ENCODE assay signal across 17 cellular contexts in genomic region chr2:199966405-199966804, GRCh38. TPM values are rescaled to one million over a fixed set of nuclear protein-coding genes. Genes with fewer than 3 reads are reported as not detected.
DNase-seq lines count a peak whose midpoint lies in the region; ATAC-seq, FAIRE-seq and TF ChIP-seq lines count a peak whose summit lies in the region.
"Had no signal": no experiment of that assay in that cellular context is flagged by ENCODE, and none has a peak within 500 bp of the region (broad histone marks: within the 10 kb centered on the region; RNA-seq: fewer than 3 reads in every experiment).

No MANE protein-coding gene starts in this region.

- TF ChIP-seq CTCF in bronchial epithelial cell (IDR thresholded peaks at IDR 0.05; ENCODE audit: insufficient read depth, low read length, severe bottlenecking), result no peak

- no peak overlapping the region for H3K4me3 ChIP-seq in bronchial epithelial cell (ENCODE audit: low read depth, low read length)
- H3K4me3 ChIP-seq: GM23338 had no signal

- peaks cover 5% of the 10 kb centered on the region for H3K36me3 ChIP-seq in bronchial epithelial cell (ENCODE audit: control insufficient read depth, insufficient read depth, low read length)

- DNase-seq in COLO829 (ENCODE audit: low spot score) (peak; percentile 8), H54 (ENCODE audit: insufficient read length, low spot score) (no peak), bronchial epithelial cell (ENCODE audit: low read depth) (no peak), posterior vena cava (ENCODE audit: low spot score) (no peak)
- no peak for DNase-seq in stimulated activated CD8-positive, alpha-beta memory T cell treated with anti-CD3 and anti-CD28 coated beads, Interleukin-4, amount 100 ng/mL, for 48 hours
- DNase-seq: C1 segment of cervical spinal cord; Caco-2; CD4-positive, alpha-beta memory T cell; DMS153; DND-41; H7; HCEC 1CT had no signal

- intact Hi-C loops in posterior vena cava (cut with DNase I), result no loop called here

- TF ChIP-seq POLR2A in H54 (IDR thresholded peaks at IDR 0.05; ENCODE audit: low read depth, low read length), result no peak

- ATAC-seq in GM21526 (IDR thresholded peaks at IDR 0.05; ENCODE audit: low FRiP score, unreplicated experiment), result no peak
- ATAC-seq: GM23338 had no signal

- peak; percentile 11 for FAIRE-seq in H54 (lab: Jason Lieb, UNC)
- FAIRE-seq in bronchial epithelial cell (lab: Jason Lieb, UNC), result peak; percentile 7
- FAIRE-seq: G401.6, GM12892, GM19239 had no signal

- no peaks in the 10 kb centered on the region for H3K27me3 ChIP-seq in bronchial epithelial cell (ENCODE audit: control insufficient read depth, insufficient read depth, low read length)

RNA-seq across cellular contexts. Expression of gene MAIP1, which starts 11.0 kb away (rescaled TPM):
- total RNA-seq in bronchial epithelial cell, result 12.9 and 15.2 TPM in 2 replicates
- total RNA-seq in posterior vena cava, result 10 to 100 TPM; 12.3 to 14.1 TPM

RNA-seq across cellular contexts. Expression of gene TYW5, which starts 11.1 kb away (rescaled TPM):
- total RNA-seq in bronchial epithelial cell, result 10.5 and 11.8 TPM in 2 replicates
- 1 to 10 TPM; 5.7 to 6.0 TPM for total RNA-seq in posterior vena cava

RNA-seq across cellular contexts. Expression of gene C2orf69, which starts 55.3 kb away (rescaled TPM):
- total RNA-seq in bronchial epithelial cell (10.2 and 10.3 TPM in 2 replicates), posterior vena cava (10 to 100 TPM; 13.5 to 16.5 TPM)
